15 cellular contexts compared by ENCODE assay signal in genomic region chr2:208192611-208193248, GRCh38. TPM values are rescaled to one million over a fixed set of nuclear protein-coding genes. Genes with fewer than 3 reads are reported as not detected.
DNase-seq lines count a peak whose midpoint lies in the region; ATAC-seq and TF ChIP-seq lines count a peak whose summit lies in the region.
"Had no signal": no experiment of that assay in that cellular context is flagged by ENCODE, and none has a peak within 500 bp of the region (broad histone marks: within the 10 kb centered on the region; RNA-seq: fewer than 3 reads in every experiment).

No MANE protein-coding gene starts in this region.

- peak overlapping the region; percentile 28 for H3K27ac Mint-ChIP-seq in progenitor cell of endocrine pancreas
- H3K27ac Mint-ChIP-seq: B cell; CD4-positive, alpha-beta T cell had no signal

- no peak overlapping the region for H3K27ac ChIP-seq in RWPE1

- TF ChIP-seq CTCF in RWPE1 (conservative IDR thresholded peaks at IDR 0.05; ENCODE audit: low read depth) (no peak), progenitor cell of endocrine pancreas (IDR thresholded peaks at IDR 0.05; ENCODE audit: unreplicated experiment) (no peak)

- DNase-seq in HPDE6-E6E7 (ENCODE audit: extremely low spot score) = peak; percentile 25
- DNase-seq in RWPE1 (ENCODE audit: low spot score) = peak; percentile 12
- DNase-seq in progenitor cell of endocrine pancreas (ENCODE audit: low spot score, unreplicated experiment) = no peak
- DNase-seq in activated naive CD4-positive, alpha-beta T cell treated with Interleukin-2 at 50 U/mL for 16 hours = no peak
- no peak for DNase-seq in NOMO-1 treated with DMSO at 0.1 percent for 48 hours (lab: John Stamatoyannopoulos, UW; ENCODE audit: unreplicated experiment)
- DNase-seq in NCI-H774 (lab: John Stamatoyannopoulos, UW) = no peak
- DNase-seq: CD4-positive, alpha-beta T cell; IMR-90; NCI-H1048; NCI-H2227 treated with DMSO at 0.1 percent for 48 hours; NCI-H526; Right ventricle myocardium superior had no signal

- H3K4me3 Mint-ChIP-seq in progenitor cell of endocrine pancreas (ENCODE audit: low read depth) = no peak overlapping the region
- H3K4me3 Mint-ChIP-seq: B cell; CD4-positive, alpha-beta T cell had no signal

- no peaks in the 10 kb centered on the region for H3K9me3 Mint-ChIP-seq in progenitor cell of endocrine pancreas (ENCODE audit: low read depth)
- H3K9me3 Mint-ChIP-seq: CD4-positive, alpha-beta T cell had no signal

- H3K36me3 Mint-ChIP-seq in progenitor cell of endocrine pancreas (ENCODE audit: insufficient read depth) = no peaks in the 10 kb centered on the region

- ATAC-seq in esophagus mucosa (peak; percentile 35), GM18907 (IDR thresholded peaks at IDR 0.05; ENCODE audit: unreplicated experiment) (no peak)

- H3K4me1 Mint-ChIP-seq in progenitor cell of endocrine pancreas (ENCODE audit: low read depth) = peaks cover 7% of the 10 kb centered on the region
- H3K4me1 Mint-ChIP-seq: B cell had no signal

- no peaks in the 10 kb centered on the region for H3K27me3 Mint-ChIP-seq in progenitor cell of endocrine pancreas

- POLR2A ChIA-PET in RWPE1 (lab: Yijun Ruan, JAX; ENCODE audit: low non-redundant PET) = interaction anchor here (0.6 kb wide), 1 partner anchor 235 kb away, joined by 4 read pairs; no protein-coding TSS in a partner anchor

- CTCF ChIA-PET in RWPE1 (lab: Yijun Ruan, JAX) = interaction anchor here (1.0 kb wide), 1 partner anchor 63 kb away, joined by 3 read pairs; no protein-coding TSS in a partner anchor

RNA-seq across cellular contexts. Expression of gene C2orf80, which starts 2.9 kb away (rescaled TPM):
- total RNA-seq in esophagus mucosa (not detected), progenitor cell of endocrine pancreas (not detected in 2 replicates)
- total RNA-seq: B cell; CD4-positive, alpha-beta T cell; IMR-90; Right ventricle myocardium superior had no signal

RNA-seq across cellular contexts. Expression of gene CRYGA, which starts 29.3 kb away (rescaled TPM):
- total RNA-seq in esophagus mucosa (not detected), progenitor cell of endocrine pancreas (not detected in 2 replicates)
- total RNA-seq: B cell; CD4-positive, alpha-beta T cell; IMR-90; Right ventricle myocardium superior had no signal

RNA-seq across cellular contexts. Expression of gene CRYGB, which starts 46.8 kb away (rescaled TPM):
- total RNA-seq in esophagus mucosa (not detected), progenitor cell of endocrine pancreas (not detected in 2 replicates)
- total RNA-seq: B cell; CD4-positive, alpha-beta T cell; IMR-90; Right ventricle myocardium superior had no signal

Comparison
In these comparisons a context has a peak if more than half of its experiments do, and no peak if none do; other contexts are left out.
1. DNase-seq: peak in HPDE6-E6E7 (single experiment) and RWPE1 (single experiment); none in progenitor cell of endocrine pancreas (single experiment), activated naive CD4-positive, alpha-beta T cell treated with Interleukin-2 at 50 U/mL for 16 hours (single experiment), NOMO-1 treated with DMSO at 0.1 percent for 48 hours (single experiment) and NCI-H774 (single experiment).